ENCODE assay signal across 10 cellular contexts in genomic region chr9:126915846-126916543, GRCh38. TPM values are rescaled to one million over a fixed set of nuclear protein-coding genes. Genes with fewer than 3 reads are reported as not detected.
DNase-seq lines count a peak whose midpoint lies in the region; ATAC-seq, FAIRE-seq and TF ChIP-seq lines count a peak whose summit lies in the region.
"Had no signal": no experiment of that assay in that cellular context is flagged by ENCODE, and none has a peak within 500 bp of the region (broad histone marks: within the 10 kb centered on the region; RNA-seq: fewer than 3 reads in every experiment).

No MANE protein-coding gene starts in this region.

- H3K27ac Mint-ChIP-seq in stimulated activated naive CD8-positive, alpha-beta T cell treated with anti-CD3 and anti-CD28 coated beads, Interleukin-15, Interleukin-2, amounts not matched to agents 100 ng/mL and 50 ng/mL, for 24 hours: no peak overlapping the region
- no peak overlapping the region for H3K27ac Mint-ChIP-seq in astrocyte (ENCODE audit: unreplicated experiment)
- peak overlapping the region; percentile 64 for H3K27ac Mint-ChIP-seq in mesothelial cell of epicardium

- peak overlapping the region; percentile 36 for H3K4me3 Mint-ChIP-seq in stimulated activated naive CD8-positive, alpha-beta T cell treated with anti-CD3 and anti-CD28 coated beads, Interleukin-15, Interleukin-2, amounts not matched to agents 100 ng/mL and 50 ng/mL, for 24 hours
- H3K4me3 Mint-ChIP-seq in astrocyte (ENCODE audit: unreplicated experiment) (peak overlapping the region; percentile 81), mesothelial cell of epicardium (peak overlapping the region; percentile 70)

- peaks cover 4% of the 10 kb centered on the region for H3K4me1 Mint-ChIP-seq in stimulated activated naive CD8-positive, alpha-beta T cell treated with anti-CD3 and anti-CD28 coated beads, Interleukin-15, Interleukin-2, amounts not matched to agents 100 ng/mL and 50 ng/mL, for 24 hours (ENCODE audit: low read depth)
- H3K4me1 Mint-ChIP-seq in astrocyte (ENCODE audit: low read depth, unreplicated experiment): peaks cover 1% of the 10 kb centered on the region
- peaks cover 11% of the 10 kb centered on the region for H3K4me1 Mint-ChIP-seq in mesothelial cell of epicardium

- H3K9ac ChIP-seq in astrocyte (ENCODE audit: low read length): no peak overlapping the region

- H3K4me3 ChIP-seq in astrocyte (ENCODE audit: insufficient read depth, low read depth, low read length): no peak overlapping the region

- H3K27ac ChIP-seq in astrocyte (ENCODE audit: low read depth, low read length): no peak overlapping the region

- peaks cover 4% of the 10 kb centered on the region for H3K27me3 ChIP-seq in astrocyte (ENCODE audit: insufficient read depth, low read length)

- no peaks in the 10 kb centered on the region for H4K20me1 ChIP-seq in astrocyte (ENCODE audit: insufficient read depth, low read length)

- peaks cover 21% of the 10 kb centered on the region for H3K27me3 Mint-ChIP-seq in stimulated activated naive CD8-positive, alpha-beta T cell treated with anti-CD3 and anti-CD28 coated beads, Interleukin-15, Interleukin-2, amounts not matched to agents 100 ng/mL and 50 ng/mL, for 24 hours
- peaks cover 46% of the 10 kb centered on the region for H3K27me3 Mint-ChIP-seq in astrocyte (ENCODE audit: low read depth, unreplicated experiment)
- peaks cover 37% of the 10 kb centered on the region for H3K27me3 Mint-ChIP-seq in mesothelial cell of epicardium (ENCODE audit: low read depth)

- no peak overlapping the region for H3K4me2 ChIP-seq in astrocyte (ENCODE audit: low read length)

- H3K36me3 Mint-ChIP-seq in stimulated activated naive CD8-positive, alpha-beta T cell treated with anti-CD3 and anti-CD28 coated beads, Interleukin-15, Interleukin-2, amounts not matched to agents 100 ng/mL and 50 ng/mL, for 24 hours (ENCODE audit: low read depth): no peaks in the 10 kb centered on the region
- peaks cover 4% of the 10 kb centered on the region for H3K36me3 Mint-ChIP-seq in astrocyte (ENCODE audit: low read depth, unreplicated experiment)
- H3K36me3 Mint-ChIP-seq in mesothelial cell of epicardium: no peaks in the 10 kb centered on the region

- no peaks in the 10 kb centered on the region for H3K36me3 ChIP-seq in astrocyte (ENCODE audit: insufficient read depth, low read length)

- peaks cover 6% of the 10 kb centered on the region for H3K9me3 Mint-ChIP-seq in stimulated activated naive CD8-positive, alpha-beta T cell treated with anti-CD3 and anti-CD28 coated beads, Interleukin-15, Interleukin-2, amounts not matched to agents 100 ng/mL and 50 ng/mL, for 24 hours
- H3K9me3 Mint-ChIP-seq in astrocyte (ENCODE audit: unreplicated experiment) (peaks cover 6% of the 10 kb centered on the region), mesothelial cell of epicardium (no peaks in the 10 kb centered on the region)

- ATAC-seq in stimulated activated naive CD8-positive, alpha-beta T cell treated with anti-CD3 and anti-CD28 coated beads, Interleukin-15, Interleukin-2, amounts not matched to agents 100 U/mL and 50 U/mL, for 24 hours: no peak
- no peak for ATAC-seq in HG02973 (IDR thresholded peaks at IDR 0.05; ENCODE audit: unreplicated experiment)
- ATAC-seq in GM18511 (IDR thresholded peaks at IDR 0.05; ENCODE audit: unreplicated experiment): no peak

- no peak for DNase-seq in stimulated activated naive CD8-positive, alpha-beta T cell treated with anti-CD3 and anti-CD28 coated beads, Interleukin-15, Interleukin-2, amounts not matched to agents 100 U/mL and 50 U/mL, for 24 hours
- DNase-seq in astrocyte (ENCODE audit: low read depth) (no peak), mesothelial cell of epicardium (ENCODE audit: low spot score in 2 of 2, unreplicated experiment in 2 of 2) (no peak), GM19240 (ENCODE audit: insufficient read length, low spot score) (no peak)
- DNase-seq in NK-92 treated with Interleukin-12 subunit alpha and Interleukin-12 subunit beta, amount 100 ng/mL, for 24 hours (lab: John Stamatoyannopoulos, UW): no peak
- DNase-seq: foreskin fibroblast; stimulated activated CD4-positive, alpha-beta T cell treated with anti-CD3 and anti-CD28 coated beads, Interleukin-15, amount 100 ng/mL, for 24 hours had no signal

- TF ChIP-seq CTCF in astrocyte (IDR thresholded peaks at IDR 0.05; ENCODE audit: insufficient read depth, low read depth, low read length) (no peak), mesothelial cell of epicardium (IDR thresholded peaks at IDR 0.05; ENCODE audit: unreplicated experiment) (no peak)

- H3K9me3 ChIP-seq in astrocyte (ENCODE audit: insufficient read depth, low read depth, low read length): no peaks in the 10 kb centered on the region

- FAIRE-seq in astrocyte (lab: Jason Lieb, UNC): no peak

- no peaks in the 10 kb centered on the region for H3K4me1 ChIP-seq in astrocyte (ENCODE audit: insufficient read depth, low read length)

- H3K79me2 ChIP-seq in astrocyte (ENCODE audit: insufficient read depth, low read length): no peaks in the 10 kb centered on the region

- no peak overlapping the region for H2AFZ ChIP-seq in astrocyte (ENCODE audit: low read depth, low read length)

RNA-seq across cellular contexts. Expression of gene RALGPS1, which starts 1.4 kb away (rescaled TPM):
- total RNA-seq in astrocyte (1.7 and 2.8 TPM in 2 replicates), mesothelial cell of epicardium (25.6 to 29.5 TPM (median 26.9 TPM) in 3 replicates)

RNA-seq across cellular contexts. Expression of gene ZBTB34, which starts 55.6 kb away (rescaled TPM):
- total RNA-seq in astrocyte (13.3 and 14.7 TPM in 2 replicates), mesothelial cell of epicardium (23.3 to 24.7 TPM (median 24.0 TPM) in 3 replicates)
